Comparison of ENCODE assay signal across 8 cellular contexts in the genomic region with DNA sequence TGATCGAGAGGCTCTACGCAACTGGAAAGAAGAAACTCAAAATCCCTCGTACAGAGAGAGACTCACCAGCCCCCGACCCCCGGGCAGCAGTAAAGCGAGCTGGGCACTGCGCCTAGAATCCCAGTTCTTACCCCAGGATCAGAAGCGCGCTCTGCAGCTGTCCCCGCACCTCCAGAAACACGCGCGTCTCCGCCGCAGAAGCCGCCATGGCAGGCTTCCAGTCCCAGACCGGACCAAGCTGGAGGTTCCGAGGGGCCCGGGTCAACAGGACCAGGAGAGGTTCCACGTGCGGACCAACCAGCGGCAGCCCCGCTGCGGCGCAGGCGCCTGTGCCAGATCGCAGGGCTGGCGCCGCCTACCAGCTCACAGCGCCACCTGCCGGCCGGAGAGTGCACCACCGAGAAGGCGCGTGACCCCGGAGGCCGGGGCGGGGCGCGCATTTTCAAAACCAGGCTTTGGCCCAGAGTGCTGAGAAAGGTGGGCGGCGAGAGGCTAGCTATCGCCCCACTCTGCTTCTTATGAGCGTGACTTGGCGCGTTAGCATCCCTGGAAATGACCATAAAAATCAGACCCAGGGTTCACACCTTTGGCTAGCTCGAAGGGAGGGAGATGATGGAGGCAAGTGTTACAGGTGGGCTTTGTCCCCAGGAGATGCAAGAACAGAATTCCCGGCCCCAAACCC. TPM values are rescaled to one million over a fixed set of nuclear protein-coding genes. Genes with fewer than 3 reads are reported as not detected.
DNase-seq lines count a peak whose midpoint lies in the region; ATAC-seq and TF ChIP-seq lines count a peak whose summit lies in the region.

A gene with protein sequence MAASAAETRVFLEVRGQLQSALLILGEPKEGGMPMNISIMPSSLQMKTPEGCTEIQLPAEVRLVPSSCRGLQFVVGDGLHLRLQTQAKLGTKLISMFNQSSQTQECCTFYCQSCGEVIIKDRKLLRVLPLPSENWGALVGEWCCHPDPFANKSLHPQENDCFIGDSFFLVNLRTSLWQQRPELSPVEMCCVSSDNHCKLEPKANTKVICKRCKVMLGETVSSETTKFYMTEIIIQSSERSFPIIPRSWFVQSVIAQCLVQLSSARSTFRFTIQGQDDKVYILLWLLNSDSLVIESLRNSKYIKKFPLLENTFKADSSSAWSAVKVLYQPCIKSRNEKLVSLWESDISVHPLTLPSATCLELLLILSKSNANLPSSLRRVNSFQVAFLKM (minus strand): TSS at position 331 of the 682 bp plus-strand sequence. CDS start 123 bp downstream, at position 208.

- ATAC-seq in GM19397 (IDR thresholded peaks at IDR 0.05; ENCODE audit: unreplicated experiment) (peak; percentile 66), HG03558 (IDR thresholded peaks at IDR 0.05; ENCODE audit: extremely low read depth, unreplicated experiment) (peak; percentile 48), mucosa of descending colon (peak; percentile 82)

- no peaks in the 10 kb centered on the region for H3K36me3 Mint-ChIP-seq in endothelial cell (ENCODE audit: low read depth, unreplicated experiment)

- peak within 1 kb of the TSS; percentile 54 for H3K4me3 ChIP-seq in mucosa of descending colon

- TF ChIP-seq CTCF in endothelial cell (IDR thresholded peaks at IDR 0.05; ENCODE audit: unreplicated experiment) (peak; percentile 98), mucosa of descending colon (IDR thresholded peaks at IDR 0.05) (peak; percentile 96)

- H3K27ac Mint-ChIP-seq in endothelial cell (ENCODE audit: unreplicated experiment): no peak within 1 kb of the TSS

- no peaks in the 10 kb centered on the region for H3K9me3 ChIP-seq in mucosa of descending colon

- peak within 1 kb of the TSS; percentile 94 for H3K4me3 Mint-ChIP-seq in endothelial cell (ENCODE audit: unreplicated experiment)

- peaks cover 5% of the 10 kb centered on the region for H3K27me3 Mint-ChIP-seq in endothelial cell (ENCODE audit: unreplicated experiment)

- H3K4me1 ChIP-seq in mucosa of descending colon (ENCODE audit: low read depth): peaks cover 20% of the 10 kb centered on the region

- DNase-seq in COLO829 (ENCODE audit: low spot score) (peak; percentile 64), NOMO-1 (lab: John Stamatoyannopoulos, UW; ENCODE audit: unreplicated experiment in 2 of 2) (peak; percentile 79 to 88), endothelial cell (ENCODE audit: low spot score) (peak; percentile 98), mucosa of descending colon (peak; percentile 92 to 95 (median 95))
- DNase-seq in activated CD8-positive, alpha-beta memory T cell treated with anti-CD3 and anti-CD28 coated beads, Interleukin-2, amount 50 U/mL, for 1 hour (ENCODE audit: extremely low read depth): peak; percentile 55
- peak; percentile 87 to 89 for DNase-seq in stimulated activated CD8-positive, alpha-beta memory T cell treated with anti-CD3 and anti-CD28 coated beads, Interleukin-4, amount 100 ng/mL, for 1 hour (ENCODE audit: low read depth in 2 of 2, low spot score in 1 of 2)

- no peaks in the 10 kb centered on the region for H3K36me3 ChIP-seq in mucosa of descending colon (ENCODE audit: low read depth)

- intact Hi-C loops in mucosa of descending colon (cut with DNase I, micrococcal nuclease): loop anchor here in 1 of 2 donors (10.0 kb wide), 1 partner anchor 821 kb away; a partner anchor contains a TSS

- no peaks in the 10 kb centered on the region for H3K9me3 Mint-ChIP-seq in endothelial cell (ENCODE audit: unreplicated experiment)

- peaks cover 15% of the 10 kb centered on the region for H3K4me1 Mint-ChIP-seq in endothelial cell (ENCODE audit: unreplicated experiment)

RNA-seq across cellular contexts. Expression of the gene that starts here (rescaled TPM):
- total RNA-seq in endothelial cell (ENCODE audit: unreplicated experiment) (12.1 TPM), mucosa of descending colon (1 to 10 TPM; 4.3 to 4.8 (median 4.7) TPM)

Comparison
In these comparisons a context has a peak if more than half of its experiments do, and no peak if none do; other contexts are left out.
1. Peak in every context shown above with its lines: DNase-seq, ATAC-seq and H3K4me3 ChIP-seq.